13 cellular contexts compared by ENCODE assay signal in genomic region chr12:122681814-122682213, GRCh38. TPM values are rescaled to one million over a fixed set of nuclear protein-coding genes. Genes with fewer than 3 reads are reported as not detected.
A peak's percentile ranks its signal among the peaks of the same experiment; 100 is the strongest.
DNase-seq lines count a peak whose midpoint lies in the region; ATAC-seq and TF ChIP-seq lines count a peak whose summit lies in the region.
"Had no signal": no experiment of that assay in that cellular context is flagged by ENCODE, and none has a peak within 500 bp of the region (broad histone marks: within the 10 kb centered on the region; RNA-seq: fewer than 3 reads in every experiment).

No MANE protein-coding gene starts in this region.

- H3K27me3 ChIP-seq in neural progenitor cell (no peaks in the 10 kb centered on the region), prostate gland (replicated peaks; ENCODE audit: insufficient read depth) (no peaks in the 10 kb centered on the region)

- TF ChIP-seq CTCF in NB4 (IDR thresholded peaks at IDR 0.05; ENCODE audit: low read depth, low read length) (no peak), choroid plexus epithelial cell (conservative IDR thresholded peaks at IDR 0.05; ENCODE audit: low read depth, low read length) (no peak), neural progenitor cell (IDR thresholded peaks at IDR 0.05) (no peak), prostate gland (IDR thresholded peaks at IDR 0.05) (no peak)

- no peak for ATAC-seq in HG03097 (IDR thresholded peaks at IDR 0.05; ENCODE audit: low FRiP score, unreplicated experiment)

- 84% methylated on average over 4 of the region's 4 CpGs for WGBS in prostate gland

- peaks cover 3% of the 10 kb centered on the region for H3K27me3 Mint-ChIP-seq in neural progenitor cell (ENCODE audit: insufficient read depth, low read depth)
- H3K27me3 Mint-ChIP-seq: stimulated activated naive CD8-positive, alpha-beta T cell treated with anti-CD3 and anti-CD28 coated beads, Interleukin-15, Interleukin-2, amounts not matched to agents 100 ng/mL and 50 ng/mL, for 24 hours had no signal

- H3K4me1 ChIP-seq in neural progenitor cell: no peaks in the 10 kb centered on the region
- no peaks in the 10 kb centered on the region for H3K4me1 ChIP-seq in prostate gland (replicated peaks)

- H3K4me3 Mint-ChIP-seq in neural progenitor cell: no peak overlapping the region
- H3K4me3 Mint-ChIP-seq: stimulated activated naive CD8-positive, alpha-beta T cell treated with anti-CD3 and anti-CD28 coated beads, Interleukin-15, Interleukin-2, amounts not matched to agents 100 ng/mL and 50 ng/mL, for 24 hours had no signal

- no peak overlapping the region for H3K4me2 ChIP-seq in neural progenitor cell

- no peak overlapping the region for H3K27ac ChIP-seq in neural progenitor cell
- no peak overlapping the region for H3K27ac ChIP-seq in prostate gland
- H3K27ac ChIP-seq: epithelial cell of prostate had no signal

- peaks cover 3% of the 10 kb centered on the region for H3K9me3 Mint-ChIP-seq in neural progenitor cell
- H3K9me3 Mint-ChIP-seq: stimulated activated naive CD8-positive, alpha-beta T cell treated with anti-CD3 and anti-CD28 coated beads, Interleukin-15, Interleukin-2, amounts not matched to agents 100 ng/mL and 50 ng/mL, for 24 hours had no signal

- H3K9me3 ChIP-seq in neural progenitor cell (ENCODE audit: low read depth) (no peaks in the 10 kb centered on the region), prostate gland (no peaks in the 10 kb centered on the region)

- TF ChIP-seq POLR2A in NB4 (IDR thresholded peaks at IDR 0.05; ENCODE audit: extremely low read depth, insufficient read length) (no peak), prostate gland (IDR thresholded peaks at IDR 0.05) (no peak)

- no peaks in the 10 kb centered on the region for H3K79me2 ChIP-seq in neural progenitor cell (ENCODE audit: low read depth)

- no peaks in the 10 kb centered on the region for H3K4me1 Mint-ChIP-seq in neural progenitor cell

- H3K36me3 Mint-ChIP-seq in neural progenitor cell: no peaks in the 10 kb centered on the region

- H4K20me1 ChIP-seq in neural progenitor cell (ENCODE audit: low read depth): no peaks in the 10 kb centered on the region

- intact Hi-C loops in prostate gland (cut with DNase I): no loop called here

- H3K4me3 ChIP-seq in NB4 (ENCODE audit: low read depth, low read length): no peak overlapping the region
- H3K4me3 ChIP-seq in choroid plexus epithelial cell (ENCODE audit: low read depth, low read length): no peak overlapping the region
- no peak overlapping the region for H3K4me3 ChIP-seq in neural progenitor cell
- H3K4me3 ChIP-seq in prostate gland: no peak overlapping the region

- peak; percentile 66 for DNase-seq in EH (ENCODE audit: low read depth)
- DNase-seq in NB4 (ENCODE audit: low read depth): peak; percentile 89
- DNase-seq in choroid plexus epithelial cell (ENCODE audit: low read depth): peak; percentile 76
- DNase-seq in neural progenitor cell (ENCODE audit: low spot score): no peak
- no peak for DNase-seq in NCI-H1048 (lab: John Stamatoyannopoulos, UW)
- DNase-seq in prostate gland (ENCODE audit: low spot score): no peak
- DNase-seq in HuH-7 (ENCODE audit: low spot score): no peak
- DNase-seq: central memory CD4-positive, alpha-beta T cell; Karpas-422; T-helper 9 cell had no signal

- H3F3A ChIP-seq in neural progenitor cell (ENCODE audit: low read depth): no peaks in the 10 kb centered on the region

- peak overlapping the region; percentile 42 for H2AFZ ChIP-seq in neural progenitor cell (replicated peaks)

- no peaks in the 10 kb centered on the region for H3K36me3 ChIP-seq in neural progenitor cell
- no peaks in the 10 kb centered on the region for H3K36me3 ChIP-seq in prostate gland

- no peak overlapping the region for H3K9ac ChIP-seq in neural progenitor cell

- no peak overlapping the region for H3K27ac Mint-ChIP-seq in neural progenitor cell
- H3K27ac Mint-ChIP-seq: stimulated activated naive CD8-positive, alpha-beta T cell treated with anti-CD3 and anti-CD28 coated beads, Interleukin-15, Interleukin-2, amounts not matched to agents 100 ng/mL and 50 ng/mL, for 24 hours had no signal

RNA-seq across cellular contexts. Expression of gene HCAR2, which starts 21.3 kb away (rescaled TPM):
- not detected in 2 replicates for total RNA-seq in neural progenitor cell (ENCODE audit: low replicate concordance)
- total RNA-seq in prostate gland: 1 to 10 TPM; 1.6 to 2.7 TPM

RNA-seq across cellular contexts. Expression of gene HCAR3, which starts 34.8 kb away (rescaled TPM):
- total RNA-seq in neural progenitor cell (ENCODE audit: low replicate concordance) (not detected in 2 replicates), prostate gland (under 1 TPM; 0.23 to 0.40 TPM)

RNA-seq across cellular contexts. Expression of gene HCAR1, which starts 48.8 kb away (rescaled TPM):
- total RNA-seq in neural progenitor cell (ENCODE audit: low replicate concordance): 0.06 TPM in 1 of 2 replicates, not detected in the other
- total RNA-seq in prostate gland: under 1 TPM; 0.73 to 0.80 TPM

Comparison
In these comparisons a context has a peak if more than half of its experiments do, and no peak if none do; other contexts are left out.
1. DNase-seq: peak in EH (single experiment), NB4 (single experiment) and choroid plexus epithelial cell (single experiment); none in neural progenitor cell (single experiment), NCI-H1048 (single experiment), prostate gland (single experiment) and HuH-7 (single experiment).